8 cellular contexts compared by ENCODE assay signal in genomic region chr2:74458132-74458956, GRCh38. TPM values are rescaled to one million over a fixed set of nuclear protein-coding genes. Genes with fewer than 3 reads are reported as not detected.
A peak's percentile ranks its signal among the peaks of the same experiment; 100 is the strongest.
DNase-seq lines count a peak whose midpoint lies in the region; ATAC-seq and TF ChIP-seq lines count a peak whose summit lies in the region.

TSS of gene WBP1 (plus strand) at chr2:74458438. CDS start at chr2:74458603, 165 bp downstream.

- peak within 1 kb of the TSS; percentile 95 to 99 (median 98) for H3K4me3 Mint-ChIP-seq in CD4-positive, alpha-beta memory T cell

- H3K9me3 Mint-ChIP-seq in CD4-positive, alpha-beta memory T cell = peaks cover 0 to 2% (median 0%) of the 10 kb centered on the region in 8 donors

- peak; percentile 81 for ATAC-seq in GM19468 (IDR thresholded peaks at IDR 0.05; ENCODE audit: extremely low read depth, unreplicated experiment)
- peak; percentile 95 to 96 for ATAC-seq in lower lobe of right lung

- POLR2A ChIA-PET in CD4-positive, alpha-beta memory T cell (lab: Charles Lee; ENCODE audit: partially characterized antibody) = interaction anchor here (0.7 to 9.5 kb wide), 31 partner anchors 10 to 1224 kb away, joined by 3 to 516 read pairs (median 4); partner anchors contain the start of genes AUP1, C2orf81, CCDC142 and CCT7

- intact Hi-C loops in CD4-positive, alpha-beta memory T cell (cut with micrococcal nuclease) = loop anchor here (1.0 to 10.0 kb wide), 4 partner anchors 14 to 534 kb away; partner anchors contain the start of genes AUP1, DGUOK, HTRA2 and MRPL53
- intact Hi-C loops in lower lobe of right lung (cut with DNase I) = no loop called here

- CTCF ChIA-PET in CD4-positive, alpha-beta memory T cell (lab: Charles Lee; ENCODE audit: partially characterized antibody) = interaction anchor here (1.0 to 3.4 kb wide), 9 partner anchors 9 to 129 kb away, joined by 3 to 14 read pairs (median 8); partner anchors contain the start of genes CCDC142, MRPL53, PCGF1 and TTC31

- H3K4me3 ChIP-seq in CD4-positive, alpha-beta memory T cell (ENCODE audit: low read length in 2 of 2) = peak within 1 kb of the TSS; percentile 70 to 93
- peak within 1 kb of the TSS; percentile 74 for H3K4me3 ChIP-seq in lower lobe of right lung

- peaks cover 40 to 68% (median 55%) of the 10 kb centered on the region in 4 donors for H3K4me1 Mint-ChIP-seq in CD4-positive, alpha-beta memory T cell

- H3K27me3 ChIP-seq in CD4-positive, alpha-beta memory T cell (ENCODE audit: insufficient read depth, low read length) = no peaks in the 10 kb centered on the region
- no peaks in the 10 kb centered on the region for H3K27me3 ChIP-seq in lower lobe of right lung (ENCODE audit: low read depth)

- H3K36me3 Mint-ChIP-seq in CD4-positive, alpha-beta memory T cell = peaks cover 9 to 27% of the 10 kb centered on the region in 2 donors

- H3K36me3 ChIP-seq in CD4-positive, alpha-beta memory T cell (ENCODE audit: insufficient read depth, low read length) = peaks cover 19% of the 10 kb centered on the region
- peaks cover 24% of the 10 kb centered on the region for H3K36me3 ChIP-seq in lower lobe of right lung

- peak within 1 kb of the TSS; percentile 92 to 100 (median 99) for H3K27ac Mint-ChIP-seq in CD4-positive, alpha-beta memory T cell

- peak; percentile 99 to 100 (median 100) for DNase-seq in CD4-positive, alpha-beta memory T cell
- DNase-seq in HS-5 (ENCODE audit: low read depth) (peak; percentile 99), lower lobe of right lung (peak; percentile 100)
- peak; percentile 99 for DNase-seq in NK-92 treated with Interleukin-12 subunit alpha and Interleukin-12 subunit beta, amount 100 ng/mL, for 24 hours (lab: John Stamatoyannopoulos, UW)
- peak; percentile 99 for DNase-seq in activated CD8-positive, alpha-beta memory T cell treated with anti-CD3 and anti-CD28 coated beads for 24 hours
- DNase-seq in effector CD4-positive, alpha-beta T cell = peak; percentile 99
- DNase-seq in stimulated activated CD4-positive, alpha-beta T cell treated with anti-CD3 and anti-CD28 coated beads, TNF-alpha, amount 100 ng/mL, for 24 hours (ENCODE audit: low read depth in 3 of 3) = peak; percentile 96 to 99 (median 98)

- no peaks in the 10 kb centered on the region for H3K27me3 Mint-ChIP-seq in CD4-positive, alpha-beta memory T cell

- H3K4me1 ChIP-seq in CD4-positive, alpha-beta memory T cell (ENCODE audit: insufficient read depth, low read length) = peaks cover 45% of the 10 kb centered on the region
- H3K4me1 ChIP-seq in lower lobe of right lung = peaks cover 38% of the 10 kb centered on the region

- H3K9me3 ChIP-seq in CD4-positive, alpha-beta memory T cell (ENCODE audit: control insufficient read depth in 1 of 2, low read length in 2 of 2) = no peaks in the 10 kb centered on the region
- no peaks in the 10 kb centered on the region for H3K9me3 ChIP-seq in lower lobe of right lung

- no peak for TF ChIP-seq CTCF in lower lobe of right lung (IDR thresholded peaks at IDR 0.05)

- H3K27ac ChIP-seq in CD4-positive, alpha-beta memory T cell (ENCODE audit: low read depth, low read length) = peak within 1 kb of the TSS; percentile 100
- peak within 1 kb of the TSS; percentile 97 for H3K27ac ChIP-seq in lower lobe of right lung

RNA-seq across cellular contexts. Expression of gene WBP1, which starts in this region (rescaled TPM):
- 100 to 1,000 TPM; 108 to 109 TPM for total RNA-seq in CD4-positive, alpha-beta memory T cell
- 10 to 100 TPM; 38.1 to 41.2 TPM for polyA plus RNA-seq in CD4-positive, alpha-beta memory T cell
- total RNA-seq in lower lobe of right lung = 60.1 TPM

Comparison
In these comparisons a context has a peak if more than half of its experiments do, and no peak if none do; other contexts are left out.
1. Peak in every context shown above with its lines: DNase-seq, ATAC-seq, H3K4me3 ChIP-seq and H3K27ac ChIP-seq.